Comparison of ENCODE assay signal across 8 cellular contexts in the genomic region with DNA sequence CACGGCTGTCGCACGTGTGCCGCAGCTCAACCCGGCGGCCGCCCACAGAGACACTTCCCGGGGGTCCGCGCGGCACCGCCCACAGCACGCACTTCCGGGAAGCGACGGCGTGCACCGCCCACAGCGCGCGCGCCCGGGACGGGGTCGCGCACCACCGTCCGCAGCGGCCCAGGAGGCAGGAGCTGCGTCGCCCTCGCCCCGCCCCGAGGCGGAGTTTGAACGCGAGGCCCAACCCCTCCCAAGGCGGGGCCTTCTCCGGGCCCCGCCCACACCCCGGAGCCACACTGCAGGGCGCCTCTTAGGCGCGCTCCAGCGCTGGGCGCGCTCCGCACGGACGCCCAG.
DNase-seq lines count a peak whose midpoint lies in the region; ATAC-seq and TF ChIP-seq lines count a peak whose summit lies in the region.
"Not testable (repeated sequence)": the region's sequence is repeated elsewhere in the genome, so short reads cannot be mapped to it uniquely, and the experiment has no call there.

No MANE protein-coding gene starts in this region.

- not testable (repeated sequence) for H3K36me3 ChIP-seq in NT2/D1 (ENCODE audit: insufficient read depth, insufficient read length, low read length); liver (ENCODE audit: control insufficient read depth in 4 of 4, insufficient read depth in 3 of 4, low read depth in 1 of 4, low read length in 3 of 4); spleen; upper lobe of right lung

- H3K4me1 ChIP-seq in NT2/D1 (ENCODE audit: insufficient read depth, insufficient read length); liver (ENCODE audit: control insufficient read depth in 4 of 4, insufficient read depth in 4 of 4, low read length in 3 of 4); spleen; upper lobe of right lung: not testable (repeated sequence)

- H3K9me3 ChIP-seq in NT2/D1 (ENCODE audit: insufficient read depth, low read length); liver (ENCODE audit: control insufficient read depth in 4 of 4, low read length in 3 of 4); spleen; upper lobe of right lung: not testable (repeated sequence)

- peak; percentile 86 for ATAC-seq in GM18907 (IDR thresholded peaks at IDR 0.05; ENCODE audit: unreplicated experiment)
- ATAC-seq in HG02884 (IDR thresholded peaks at IDR 0.05; ENCODE audit: unreplicated experiment), result peak; percentile 80
- peak; percentile 100 for ATAC-seq in upper lobe of right lung

- TF ChIP-seq POLR2A in spleen (IDR thresholded peaks at IDR 0.05), result not testable (repeated sequence)

- not testable (repeated sequence) for H3K9ac ChIP-seq in NT2/D1 (ENCODE audit: insufficient read length, low read depth); liver (ENCODE audit: low read depth in 1 of 2, low read length in 2 of 2)

- intact Hi-C loops in dorsolateral prefrontal cortex (cut with DNase I); spleen (cut with DNase I; ENCODE audit: low total_unique reads); upper lobe of right lung (cut with DNase I): not testable (repeated sequence)

- DNase-seq in NT2/D1 (ENCODE audit: low read depth, low spot score) (peak; percentile 46), dorsolateral prefrontal cortex (peak; percentile 59 to 93 (median 86)), spleen (peak; percentile 96), upper lobe of right lung (peak; percentile 93)
- peak; percentile 93 for DNase-seq in activated CD8-positive, alpha-beta memory T cell treated with anti-CD3 and anti-CD28 coated beads, Interleukin-2, amount 50 U/mL, for 48 hours

- not testable (repeated sequence) for H3K27ac ChIP-seq in dorsolateral prefrontal cortex; liver (ENCODE audit: low read depth in 1 of 2, low read length in 2 of 2); upper lobe of right lung
- peak overlapping the region in 5 of 8 donors; percentile 39 to 76 (median 54) for H3K27ac ChIP-seq in spleen

- 0% methylated on average over 31 of the region's 50 CpGs for whole genome bisulfite sequencing in liver
- WGBS in spleen, 5 donors, result 0 to 1% (median 0%) methylated on average over 4 to 35 of the region's 50 CpGs; no CpG with 5 or more reads in 1 of the 5 donors

- H3K27me3 ChIP-seq in NT2/D1 (ENCODE audit: insufficient read depth, insufficient read length); dorsolateral prefrontal cortex; liver (ENCODE audit: control insufficient read depth in 4 of 4, insufficient read depth in 4 of 4, low read length in 3 of 4); spleen (replicated peaks in 1 of 7); upper lobe of right lung: not testable (repeated sequence)

- not testable (repeated sequence) for TF ChIP-seq RAD21 in liver (IDR thresholded peaks at IDR 0.05)

- H3K4me3 ChIP-seq in NT2/D1 (ENCODE audit: insufficient read length, low read depth) (peak overlapping the region; percentile 26), dorsolateral prefrontal cortex (peak overlapping the region in 45 of 59 donors; percentile 17 to 69 (median 48)), spleen (peak overlapping the region; percentile 25 to 64 (median 36)), upper lobe of right lung (peak overlapping the region; percentile 40)
- H3K4me3 ChIP-seq in liver (ENCODE audit: low read depth in 1 of 3, low read length in 3 of 3), result not testable (repeated sequence)

- peak in 1 of 56 donors; percentile 9 for TF ChIP-seq CTCF in dorsolateral prefrontal cortex (IDR thresholded peaks at IDR 0.05 in 54 of 56, conservative IDR thresholded peaks at IDR 0.05 in 2 of 56; ENCODE audit: low read depth in 1 of 56, partially characterized antibody in 56 of 56)
- TF ChIP-seq CTCF in liver (IDR thresholded peaks at IDR 0.05; ENCODE audit: low read depth, low read length, missing input control); spleen (IDR thresholded peaks at IDR 0.05 in 8 of 11, conservative IDR thresholded peaks at IDR 0.05 in 3 of 11); upper lobe of right lung (IDR thresholded peaks at IDR 0.05): not testable (repeated sequence)

TF ChIP-seq in liver, 16 proteins besides CTCF, POLR2A, EP300 and RAD21:
- peak; percentile 14 for TF ChIP-seq SP1 (IDR thresholded peaks at IDR 0.05)

Comparison
In these comparisons a context has a peak if more than half of its experiments do, and no peak if none do; other contexts are left out.
1. DNase-seq: peak in every context shown above with its lines; median percentile 96 in spleen; 93 in activated CD8-positive, alpha-beta memory T cell treated with anti-CD3 and anti-CD28 coated beads, Interleukin-2, amount 50 U/mL, for 48 hours; 93 in upper lobe of right lung; 86 in dorsolateral prefrontal cortex; 46 in NT2/D1.